ENCODE assay signal across 8 cellular contexts in the genomic region with DNA sequence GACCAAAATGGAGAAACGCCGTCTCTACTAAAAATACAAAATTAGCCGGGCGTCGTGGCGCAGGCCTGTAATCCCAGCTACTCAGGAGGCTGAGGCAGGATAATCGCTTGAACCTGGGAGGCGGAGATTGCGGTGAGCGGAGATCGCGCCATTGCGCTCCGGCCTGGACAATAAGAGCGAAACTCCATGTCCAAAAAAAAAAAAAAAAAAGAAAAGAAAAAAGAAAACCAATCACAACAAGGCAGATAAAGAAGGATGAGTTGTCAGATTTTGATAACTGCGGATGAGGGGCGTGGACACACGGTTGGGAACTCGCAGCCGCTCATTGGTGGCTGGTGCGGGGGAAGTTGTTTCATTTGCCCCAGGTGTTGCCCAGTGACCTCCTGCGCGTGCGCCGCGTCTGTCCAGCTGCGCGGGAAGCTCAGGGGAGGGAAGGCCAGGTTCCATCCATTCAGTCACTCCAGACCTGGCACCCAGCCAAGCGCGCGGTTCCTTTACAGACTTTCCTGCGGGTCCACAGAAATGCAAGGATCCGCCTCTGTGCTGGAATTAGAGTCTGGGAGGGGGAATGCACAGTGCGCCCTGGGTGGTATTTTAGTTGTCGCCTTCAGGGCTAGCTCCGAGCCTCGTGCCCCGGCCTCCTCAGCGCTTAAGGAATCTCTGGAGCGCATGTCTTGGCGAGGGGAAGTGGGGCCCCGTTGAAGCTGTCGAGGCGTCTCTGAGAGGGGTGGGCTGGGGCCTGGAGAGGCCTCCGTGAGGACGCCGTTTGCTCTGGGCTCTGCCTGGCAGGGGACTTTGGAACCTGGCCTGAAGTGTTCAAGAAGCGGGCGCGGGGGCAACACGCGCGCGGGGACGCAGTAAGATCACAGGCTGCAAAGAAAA. TPM values are rescaled to one million over a fixed set of nuclear protein-coding genes. Genes with fewer than 3 reads are reported as not detected.
DNase-seq lines count a peak whose midpoint lies in the region; ATAC-seq, FAIRE-seq and TF ChIP-seq lines count a peak whose summit lies in the region.

No MANE protein-coding gene starts in this region.

- no peak for ATAC-seq in HG03460 (IDR thresholded peaks at IDR 0.05; ENCODE audit: unreplicated experiment)

- H3K36me3 ChIP-seq in SK-N-MC (ENCODE audit: insufficient read depth, low read length) = no peaks in the 10 kb centered on the region; the same call in 1 of the 2 replicates
- H3K36me3 ChIP-seq in kidney epithelial cell (ENCODE audit: control insufficient read depth, insufficient read depth, low read length) = no peaks in the 10 kb centered on the region

- peak overlapping the region; percentile 75 for H3K27ac ChIP-seq in SK-N-MC

- H3K4me3 ChIP-seq in Jurkat, Clone E6-1 (ENCODE audit: low read length) = peak overlapping the region; percentile 56
- H3K4me3 ChIP-seq in SK-N-MC (peak overlapping the region; percentile 79), cardiac fibroblast (replicated peaks in 1 of 2; ENCODE audit: low read depth in 2 of 2, low read length in 2 of 2) (peak overlapping the region; percentile 46 to 59), kidney epithelial cell (ENCODE audit: low read depth, low read length) (peak overlapping the region; percentile 58)

- no peaks in the 10 kb centered on the region for H3K27me3 ChIP-seq in kidney epithelial cell (ENCODE audit: control insufficient read depth, insufficient read depth, low read length)

- DNase-seq in GM12892 (ENCODE audit: insufficient read length) = peak; percentile 57
- DNase-seq in Jurkat, Clone E6-1 (ENCODE audit: low read depth, low spot score) = no peak
- DNase-seq in SK-N-MC (ENCODE audit: low read depth, low spot score) = no peak
- peak; percentile 52 to 62 for DNase-seq in cardiac fibroblast (ENCODE audit: low read depth in 2 of 2)
- DNase-seq in kidney epithelial cell (ENCODE audit: low read depth) = no peak
- peak; percentile 31 to 39 for DNase-seq in stimulated activated CD4-positive, alpha-beta T cell treated with anti-CD3 and anti-CD28 coated beads, Interleukin-2, amount 100 ng/mL, for 48 hours
- no peak for DNase-seq in NCI-H2227 (lab: John Stamatoyannopoulos, UW; ENCODE audit: unreplicated experiment)

- no peak for TF ChIP-seq POLR2A in GM12892 (IDR thresholded peaks at IDR 0.05; ENCODE audit: low read depth, low read length)

- peak; percentile 65 for FAIRE-seq in GM12892 (lab: Jason Lieb, UNC)

- no peaks in the 10 kb centered on the region for H3K9me3 ChIP-seq in SK-N-MC (ENCODE audit: low read depth, low read length)

- TF ChIP-seq CTCF in cardiac fibroblast (IDR thresholded peaks at IDR 0.05; ENCODE audit: low read depth, low read length) (no peak), kidney epithelial cell (IDR thresholded peaks at IDR 0.05; ENCODE audit: insufficient read depth, low read length, poor library complexity, severe bottlenecking) (no peak)

- H3K9ac ChIP-seq in SK-N-MC (ENCODE audit: insufficient read length) = peak overlapping the region; percentile 73

RNA-seq across cellular contexts. Expression of gene GCHFR, which starts 0.7 kb away (rescaled TPM):
- 24.7 TPM for polyA plus RNA-seq in GM12892 (2012; ENCODE audit: missing spikeins)
- polyA plus RNA-seq in Jurkat, Clone E6-1 (2012; ENCODE audit: insufficient read depth, insufficient read length) = 14.2 TPM
- total RNA-seq in kidney epithelial cell = 13.2 and 24.9 TPM in 2 replicates

RNA-seq across cellular contexts. Expression of gene C15orf62, which starts 6.6 kb away (rescaled TPM):
- polyA plus RNA-seq in GM12892 (2012; ENCODE audit: missing spikeins) = 1.2 TPM
- polyA plus RNA-seq in Jurkat, Clone E6-1 (2012; ENCODE audit: insufficient read depth, insufficient read length) = 1.3 TPM
- total RNA-seq in kidney epithelial cell = 1.2 and 1.4 TPM in 2 replicates

RNA-seq across cellular contexts. Expression of gene RMDN3, which starts 8.1 kb away (rescaled TPM):
- polyA plus RNA-seq in GM12892 (2012; ENCODE audit: missing spikeins) = 19.9 TPM
- polyA plus RNA-seq in Jurkat, Clone E6-1 (2012; ENCODE audit: insufficient read depth, insufficient read length) = 29.1 TPM
- 26.5 and 33.5 TPM in 2 replicates for total RNA-seq in kidney epithelial cell

RNA-seq across cellular contexts. Expression of gene ZFYVE19, which starts 43.7 kb away (rescaled TPM):
- 21.6 TPM for polyA plus RNA-seq in GM12892 (2012; ENCODE audit: missing spikeins)
- 33.2 TPM for polyA plus RNA-seq in Jurkat, Clone E6-1 (2012; ENCODE audit: insufficient read depth, insufficient read length)
- 21.8 and 34.7 TPM in 2 replicates for total RNA-seq in kidney epithelial cell

RNA-seq across cellular contexts. Expression of gene DNAJC17, which starts 44.1 kb away (rescaled TPM):
- polyA plus RNA-seq in GM12892 (2012; ENCODE audit: missing spikeins) = 28.2 TPM
- 50.2 TPM for polyA plus RNA-seq in Jurkat, Clone E6-1 (2012; ENCODE audit: insufficient read depth, insufficient read length)
- total RNA-seq in kidney epithelial cell = 20.0 and 59.2 TPM in 2 replicates

Comparison
In these comparisons a context has a peak if more than half of its experiments do, and no peak if none do; other contexts are left out.
1. DNase-seq: peak in GM12892 (single experiment), cardiac fibroblast (2 of 2) and stimulated activated CD4-positive, alpha-beta T cell treated with anti-CD3 and anti-CD28 coated beads, Interleukin-2, amount 100 ng/mL, for 48 hours (2 of 2); none in Jurkat, Clone E6-1 (single experiment), SK-N-MC (single experiment), kidney epithelial cell (single experiment) and NCI-H2227 (single experiment).
2. Peak in every context shown above with its lines, with median percentiles within 50 percentile points of each other: H3K4me3 ChIP-seq.